2 cellular contexts compared by ENCODE assay signal in the genomic region with DNA sequence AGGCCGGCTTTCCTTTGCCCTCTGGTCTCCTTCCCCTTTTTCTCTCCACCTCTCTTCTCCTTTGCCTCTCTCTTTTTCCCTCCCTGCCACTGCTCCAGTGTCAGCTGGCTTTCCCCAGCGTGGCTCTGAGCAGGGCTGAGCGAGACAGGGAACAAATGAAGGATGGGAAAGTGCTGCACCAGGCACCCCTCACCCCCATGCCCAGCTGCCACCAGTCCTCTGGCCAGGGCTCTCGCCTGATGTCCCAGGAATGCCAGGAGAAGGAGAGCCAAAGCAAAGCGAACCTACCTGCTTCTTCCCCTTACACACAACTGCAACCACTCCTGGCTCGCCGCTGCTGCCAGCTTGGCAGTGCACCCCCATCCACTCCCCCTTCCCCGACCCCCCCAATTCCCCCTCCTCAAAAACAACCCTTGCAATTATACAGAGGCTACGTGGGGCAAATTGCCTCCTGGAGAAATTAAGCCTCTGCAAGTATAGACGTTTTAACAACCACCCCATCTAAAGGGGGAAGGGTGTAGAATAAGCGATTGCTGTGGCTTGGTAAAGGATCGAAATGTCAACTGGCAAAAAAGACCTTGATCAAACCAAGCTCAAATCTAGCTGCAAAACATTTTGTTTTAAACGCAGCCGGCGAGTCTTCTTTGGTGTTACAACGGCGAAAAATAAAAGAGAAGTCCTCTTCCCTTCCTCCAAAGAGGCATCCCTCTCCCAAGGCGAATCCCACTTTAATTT.
TF ChIP-seq lines count a peak whose summit lies in the region.

No MANE protein-coding gene starts in this region.

TF ChIP-seq in GM23338, 12 proteins besides CTCF, POLR2A, EP300 and RAD21 (continued from another document):
- TF ChIP-seq, protein P1, sequence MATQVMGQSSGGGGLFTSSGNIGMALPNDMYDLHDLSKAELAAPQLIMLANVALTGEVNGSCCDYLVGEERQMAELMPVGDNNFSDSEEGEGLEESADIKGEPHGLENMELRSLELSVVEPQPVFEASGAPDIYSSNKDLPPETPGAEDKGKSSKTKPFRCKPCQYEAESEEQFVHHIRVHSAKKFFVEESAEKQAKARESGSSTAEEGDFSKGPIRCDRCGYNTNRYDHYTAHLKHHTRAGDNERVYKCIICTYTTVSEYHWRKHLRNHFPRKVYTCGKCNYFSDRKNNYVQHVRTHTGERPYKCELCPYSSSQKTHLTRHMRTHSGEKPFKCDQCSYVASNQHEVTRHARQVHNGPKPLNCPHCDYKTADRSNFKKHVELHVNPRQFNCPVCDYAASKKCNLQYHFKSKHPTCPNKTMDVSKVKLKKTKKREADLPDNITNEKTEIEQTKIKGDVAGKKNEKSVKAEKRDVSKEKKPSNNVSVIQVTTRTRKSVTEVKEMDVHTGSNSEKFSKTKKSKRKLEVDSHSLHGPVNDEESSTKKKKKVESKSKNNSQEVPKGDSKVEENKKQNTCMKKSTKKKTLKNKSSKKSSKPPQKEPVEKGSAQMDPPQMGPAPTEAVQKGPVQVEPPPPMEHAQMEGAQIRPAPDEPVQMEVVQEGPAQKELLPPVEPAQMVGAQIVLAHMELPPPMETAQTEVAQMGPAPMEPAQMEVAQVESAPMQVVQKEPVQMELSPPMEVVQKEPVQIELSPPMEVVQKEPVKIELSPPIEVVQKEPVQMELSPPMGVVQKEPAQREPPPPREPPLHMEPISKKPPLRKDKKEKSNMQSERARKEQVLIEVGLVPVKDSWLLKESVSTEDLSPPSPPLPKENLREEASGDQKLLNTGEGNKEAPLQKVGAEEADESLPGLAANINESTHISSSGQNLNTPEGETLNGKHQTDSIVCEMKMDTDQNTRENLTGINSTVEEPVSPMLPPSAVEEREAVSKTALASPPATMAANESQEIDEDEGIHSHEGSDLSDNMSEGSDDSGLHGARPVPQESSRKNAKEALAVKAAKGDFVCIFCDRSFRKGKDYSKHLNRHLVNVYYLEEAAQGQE (IDR thresholded peaks at IDR 0.05; ENCODE audit: unreplicated experiment), result no peak
- TF ChIP-seq ZNF331 (CRISPR knock-in tag; IDR thresholded peaks at IDR 0.05; ENCODE audit: low read depth) (no peak), EZH2 (IDR thresholded peaks at IDR 0.05; ENCODE audit: low read depth, unreplicated experiment) (no peak), CREB1 (CRISPR knock-in tag; IDR thresholded peaks at IDR 0.05; ENCODE audit: low read depth) (no peak), NANOG (IDR thresholded peaks at IDR 0.05; ENCODE audit: borderline replicate concordance) (no peak)
- TF ChIP-seq, protein P2, sequence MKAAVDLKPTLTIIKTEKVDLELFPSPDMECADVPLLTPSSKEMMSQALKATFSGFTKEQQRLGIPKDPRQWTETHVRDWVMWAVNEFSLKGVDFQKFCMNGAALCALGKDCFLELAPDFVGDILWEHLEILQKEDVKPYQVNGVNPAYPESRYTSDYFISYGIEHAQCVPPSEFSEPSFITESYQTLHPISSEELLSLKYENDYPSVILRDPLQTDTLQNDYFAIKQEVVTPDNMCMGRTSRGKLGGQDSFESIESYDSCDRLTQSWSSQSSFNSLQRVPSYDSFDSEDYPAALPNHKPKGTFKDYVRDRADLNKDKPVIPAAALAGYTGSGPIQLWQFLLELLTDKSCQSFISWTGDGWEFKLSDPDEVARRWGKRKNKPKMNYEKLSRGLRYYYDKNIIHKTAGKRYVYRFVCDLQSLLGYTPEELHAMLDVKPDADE (IDR thresholded peaks at IDR 0.05), result no peak

TF ChIP-seq in HepG2, 621 proteins besides CTCF, POLR2A, EP300 and RAD21 (continued from another document):
- TF ChIP-seq, protein P3, sequence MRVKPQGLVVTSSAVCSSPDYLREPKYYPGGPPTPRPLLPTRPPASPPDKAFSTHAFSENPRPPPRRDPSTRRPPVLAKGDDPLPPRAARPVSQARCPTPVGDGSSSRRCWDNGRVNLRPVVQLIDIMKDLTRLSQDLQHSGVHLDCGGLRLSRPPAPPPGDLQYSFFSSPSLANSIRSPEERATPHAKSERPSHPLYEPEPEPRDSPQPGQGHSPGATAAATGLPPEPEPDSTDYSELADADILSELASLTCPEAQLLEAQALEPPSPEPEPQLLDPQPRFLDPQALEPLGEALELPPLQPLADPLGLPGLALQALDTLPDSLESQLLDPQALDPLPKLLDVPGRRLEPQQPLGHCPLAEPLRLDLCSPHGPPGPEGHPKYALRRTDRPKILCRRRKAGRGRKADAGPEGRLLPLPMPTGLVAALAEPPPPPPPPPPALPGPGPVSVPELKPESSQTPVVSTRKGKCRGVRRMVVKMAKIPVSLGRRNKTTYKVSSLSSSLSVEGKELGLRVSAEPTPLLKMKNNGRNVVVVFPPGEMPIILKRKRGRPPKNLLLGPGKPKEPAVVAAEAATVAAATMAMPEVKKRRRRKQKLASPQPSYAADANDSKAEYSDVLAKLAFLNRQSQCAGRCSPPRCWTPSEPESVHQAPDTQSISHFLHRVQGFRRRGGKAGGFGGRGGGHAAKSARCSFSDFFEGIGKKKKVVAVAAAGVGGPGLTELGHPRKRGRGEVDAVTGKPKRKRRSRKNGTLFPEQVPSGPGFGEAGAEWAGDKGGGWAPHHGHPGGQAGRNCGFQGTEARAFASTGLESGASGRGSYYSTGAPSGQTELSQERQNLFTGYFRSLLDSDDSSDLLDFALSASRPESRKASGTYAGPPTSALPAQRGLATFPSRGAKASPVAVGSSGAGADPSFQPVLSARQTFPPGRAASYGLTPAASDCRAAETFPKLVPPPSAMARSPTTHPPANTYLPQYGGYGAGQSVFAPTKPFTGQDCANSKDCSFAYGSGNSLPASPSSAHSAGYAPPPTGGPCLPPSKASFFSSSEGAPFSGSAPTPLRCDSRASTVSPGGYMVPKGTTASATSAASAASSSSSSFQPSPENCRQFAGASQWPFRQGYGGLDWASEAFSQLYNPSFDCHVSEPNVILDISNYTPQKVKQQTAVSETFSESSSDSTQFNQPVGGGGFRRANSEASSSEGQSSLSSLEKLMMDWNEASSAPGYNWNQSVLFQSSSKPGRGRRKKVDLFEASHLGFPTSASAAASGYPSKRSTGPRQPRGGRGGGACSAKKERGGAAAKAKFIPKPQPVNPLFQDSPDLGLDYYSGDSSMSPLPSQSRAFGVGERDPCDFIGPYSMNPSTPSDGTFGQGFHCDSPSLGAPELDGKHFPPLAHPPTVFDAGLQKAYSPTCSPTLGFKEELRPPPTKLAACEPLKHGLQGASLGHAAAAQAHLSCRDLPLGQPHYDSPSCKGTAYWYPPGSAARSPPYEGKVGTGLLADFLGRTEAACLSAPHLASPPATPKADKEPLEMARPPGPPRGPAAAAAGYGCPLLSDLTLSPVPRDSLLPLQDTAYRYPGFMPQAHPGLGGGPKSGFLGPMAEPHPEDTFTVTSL (CRISPR knock-in tag; IDR thresholded peaks at IDR 0.05; ENCODE audit: borderline replicate concordance), result no peak
- TF ChIP-seq SOX13 (IDR thresholded peaks at IDR 0.05) (no peak), SOX13 (CRISPR knock-in tag; conservative IDR thresholded peaks at IDR 0.05 in 1 of 2, IDR thresholded peaks at IDR 0.05 in 1 of 2) (no peak), ZNF83 (CRISPR knock-in tag; IDR thresholded peaks at IDR 0.05; ENCODE audit: borderline replicate concordance) (no peak), HDAC1 (CRISPR knock-in tag; IDR thresholded peaks at IDR 0.05) (no peak), ATAD3A (CRISPR knock-in tag; IDR thresholded peaks at IDR 0.05) (no peak), BORCS8-MEF2B (CRISPR knock-in tag; IDR thresholded peaks at IDR 0.05) (no peak)
- TF ChIP-seq, protein P4, sequence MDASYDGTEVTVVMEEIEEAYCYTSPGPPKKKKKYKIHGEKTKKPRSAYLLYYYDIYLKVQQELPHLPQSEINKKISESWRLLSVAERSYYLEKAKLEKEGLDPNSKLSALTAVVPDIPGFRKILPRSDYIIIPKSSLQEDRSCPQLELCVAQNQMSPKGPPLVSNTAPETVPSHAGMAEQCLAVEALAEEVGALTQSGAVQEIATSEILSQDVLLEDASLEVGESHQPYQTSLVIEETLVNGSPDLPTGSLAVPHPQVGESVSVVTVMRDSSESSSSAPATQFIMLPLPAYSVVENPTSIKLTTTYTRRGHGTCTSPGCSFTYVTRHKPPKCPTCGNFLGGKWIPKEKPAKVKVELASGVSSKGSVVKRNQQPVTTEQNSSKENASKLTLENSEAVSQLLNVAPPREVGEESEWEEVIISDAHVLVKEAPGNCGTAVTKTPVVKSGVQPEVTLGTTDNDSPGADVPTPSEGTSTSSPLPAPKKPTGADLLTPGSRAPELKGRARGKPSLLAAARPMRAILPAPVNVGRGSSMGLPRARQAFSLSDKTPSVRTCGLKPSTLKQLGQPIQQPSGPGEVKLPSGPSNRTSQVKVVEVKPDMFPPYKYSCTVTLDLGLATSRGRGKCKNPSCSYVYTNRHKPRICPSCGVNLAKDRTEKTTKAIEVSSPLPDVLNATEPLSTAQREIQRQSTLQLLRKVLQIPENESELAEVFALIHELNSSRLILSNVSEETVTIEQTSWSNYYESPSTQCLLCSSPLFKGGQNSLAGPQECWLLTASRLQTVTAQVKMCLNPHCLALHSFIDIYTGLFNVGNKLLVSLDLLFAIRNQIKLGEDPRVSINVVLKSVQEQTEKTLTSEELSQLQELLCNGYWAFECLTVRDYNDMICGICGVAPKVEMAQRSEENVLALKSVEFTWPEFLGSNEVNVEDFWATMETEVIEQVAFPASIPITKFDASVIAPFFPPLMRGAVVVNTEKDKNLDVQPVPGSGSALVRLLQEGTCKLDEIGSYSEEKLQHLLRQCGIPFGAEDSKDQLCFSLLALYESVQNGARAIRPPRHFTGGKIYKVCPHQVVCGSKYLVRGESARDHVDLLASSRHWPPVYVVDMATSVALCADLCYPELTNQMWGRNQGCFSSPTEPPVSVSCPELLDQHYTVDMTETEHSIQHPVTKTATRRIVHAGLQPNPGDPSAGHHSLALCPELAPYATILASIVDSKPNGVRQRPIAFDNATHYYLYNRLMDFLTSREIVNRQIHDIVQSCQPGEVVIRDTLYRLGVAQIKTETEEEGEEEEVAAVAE (CRISPR knock-in tag; IDR thresholded peaks at IDR 0.05; ENCODE audit: borderline replicate concordance), result no peak
